Comparison of ENCODE assay signal across 7 cellular contexts in the genomic region with DNA sequence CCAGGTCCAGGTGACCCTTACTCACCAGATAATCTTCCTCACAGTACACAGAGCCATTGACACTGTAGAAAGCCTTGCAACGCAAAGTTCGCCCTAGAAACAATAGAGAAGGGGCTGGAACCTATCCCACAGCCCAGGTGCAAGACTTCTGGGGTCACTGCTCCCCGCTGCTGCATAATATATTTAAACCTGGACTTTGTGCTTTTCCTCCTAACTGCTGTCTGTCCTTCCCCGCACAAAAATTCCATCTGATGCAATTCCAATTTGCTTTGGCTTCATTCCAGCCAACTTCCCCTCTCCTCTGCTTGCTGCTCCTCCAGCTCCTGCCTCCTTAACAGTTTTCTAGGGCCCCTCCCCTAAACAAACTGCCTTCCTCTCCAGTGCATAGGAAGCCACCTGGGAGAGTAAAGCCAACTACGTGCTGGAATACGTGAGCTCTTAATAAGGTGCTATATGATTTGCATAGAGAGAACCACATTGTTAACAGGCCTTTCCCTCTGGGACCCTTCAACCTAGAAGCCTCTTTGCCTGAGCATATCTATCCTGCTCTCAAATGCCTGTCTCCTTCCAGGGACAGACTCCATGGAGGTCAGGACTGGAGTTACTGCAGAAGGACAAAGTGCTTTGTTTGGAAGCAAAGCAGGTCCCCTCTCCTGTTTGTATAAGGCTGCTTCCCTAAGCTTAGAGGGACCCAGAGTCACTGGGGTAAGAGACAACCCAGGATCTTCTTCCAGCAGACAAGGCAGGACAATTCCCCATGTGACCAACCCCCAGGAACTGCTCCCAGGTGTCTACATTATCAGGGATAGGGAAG.
A peak's percentile ranks its signal among the peaks of the same experiment; 100 is the strongest.
DNase-seq lines count a peak whose midpoint lies in the region; ATAC-seq and TF ChIP-seq lines count a peak whose summit lies in the region.
"Had no signal": no experiment of that assay in that cellular context is flagged by ENCODE, and none has a peak within 500 bp of the region (broad histone marks: within the 10 kb centered on the region; RNA-seq: fewer than 3 reads in every experiment).

No MANE protein-coding gene starts in this region.

- TF ChIP-seq CTCF in 22Rv1 (IDR thresholded peaks at IDR 0.05) = no peak

- DNase-seq in NCI-H2171 treated with DMSO at 0.1 percent for 48 hours (lab: John Stamatoyannopoulos, UW) = peak; percentile 94
- DNase-seq in glomerular visceral epithelial cell (ENCODE audit: extremely low spot score) = peak; percentile 84
- DNase-seq in AG08396 (ENCODE audit: low spot score) = no peak
- DNase-seq: NCI-H187 treated with DMSO at 0.1 percent for 48 hours had no signal

- ATAC-seq in HG02588 (IDR thresholded peaks at IDR 0.05; ENCODE audit: unreplicated experiment) = no peak
- ATAC-seq in HG03159 (IDR thresholded peaks at IDR 0.05; ENCODE audit: unreplicated experiment) = no peak

- H3K27ac ChIP-seq in 22Rv1 = peak overlapping the region; percentile 68
